In genomic region chr20:44746367-44747165, GRCh38 we compare ENCODE assay signal across 10 cellular contexts. TPM values are rescaled to one million over a fixed set of nuclear protein-coding genes. Genes with fewer than 3 reads are reported as not detected.
DNase-seq lines count a peak whose midpoint lies in the region; ATAC-seq and TF ChIP-seq lines count a peak whose summit lies in the region.
"Had no signal": no experiment of that assay in that cellular context is flagged by ENCODE, and none has a peak within 500 bp of the region (broad histone marks: within the 10 kb centered on the region; RNA-seq: fewer than 3 reads in every experiment).

No MANE protein-coding gene starts in this region.

- H3K27me3 ChIP-seq in Caco-2 (replicated peaks; ENCODE audit: control insufficient read depth, insufficient read depth, low read length) = peaks cover 2% of the 10 kb centered on the region; the same call in 1 of the 2 replicates
- H3K27me3 ChIP-seq in neural progenitor cell = peaks cover 83% of the 10 kb centered on the region
- peaks cover 80% of the 10 kb centered on the region for H3K27me3 ChIP-seq in foreskin keratinocyte

- peak overlapping the region; percentile 65 for H3K4me3 Mint-ChIP-seq in Caco-2 (ENCODE audit: unreplicated experiment)
- peak overlapping the region; percentile 77 for H3K4me3 Mint-ChIP-seq in neural progenitor cell

- TSS peak; percentile 40 for BruUV-seq in Caco-2 (replicated peaks; lab: Mats Ljungman, UMichigan)

- POLR2A ChIA-PET in Caco-2 (lab: Charles Lee) = interaction anchor here (1.7 kb wide), 1 partner anchor 139 kb away, joined by 4 read pairs; the partner anchor contains the start of gene YWHAB

- H3K4me1 Mint-ChIP-seq in Caco-2 (ENCODE audit: low read depth, unreplicated experiment) (peaks cover 15% of the 10 kb centered on the region), neural progenitor cell (peaks cover 15% of the 10 kb centered on the region)

- H3K27ac ChIP-seq in neural progenitor cell = no peak overlapping the region
- no peak overlapping the region for H3K27ac ChIP-seq in foreskin keratinocyte

- no peak for TF ChIP-seq CTCF in Caco-2 (IDR thresholded peaks at IDR 0.05; ENCODE audit: insufficient read depth in 1 of 2, low read depth in 1 of 2, low read length in 1 of 2, severe bottlenecking in 1 of 2, unreplicated experiment in 1 of 2)
- no peak for TF ChIP-seq CTCF in choroid plexus epithelial cell (conservative IDR thresholded peaks at IDR 0.05; ENCODE audit: low read depth, low read length)
- TF ChIP-seq CTCF in neural progenitor cell (IDR thresholded peaks at IDR 0.05) = no peak
- TF ChIP-seq CTCF in foreskin keratinocyte (conservative IDR thresholded peaks at IDR 0.05) = no peak

- intact Hi-C loops in Caco-2 (cut with micrococcal nuclease; ENCODE audit: unreplicated experiment) = loop anchor here (1.0 to 2.0 kb wide), 5 partner anchors 10 to 121 kb away; no protein-coding TSS in a partner anchor

- H2AFZ ChIP-seq in neural progenitor cell (replicated peaks) = peak overlapping the region; percentile 100

- peaks cover 11% of the 10 kb centered on the region for H3K4me1 ChIP-seq in Caco-2
- peaks cover 5% of the 10 kb centered on the region for H3K4me1 ChIP-seq in neural progenitor cell
- H3K4me1 ChIP-seq in foreskin keratinocyte = no peaks in the 10 kb centered on the region

- H3K9me3 ChIP-seq in Caco-2 (no peaks in the 10 kb centered on the region), neural progenitor cell (ENCODE audit: low read depth) (no peaks in the 10 kb centered on the region)

- H3K9ac ChIP-seq in neural progenitor cell = no peak overlapping the region

- H3K36me3 Mint-ChIP-seq in Caco-2 (ENCODE audit: insufficient read depth, unreplicated experiment) (peaks cover 14% of the 10 kb centered on the region), neural progenitor cell (no peaks in the 10 kb centered on the region)

- H3F3A ChIP-seq in neural progenitor cell (ENCODE audit: low read depth) = peaks cover 31% of the 10 kb centered on the region

- H3K9me3 Mint-ChIP-seq in Caco-2 (ENCODE audit: unreplicated experiment) (no peaks in the 10 kb centered on the region), neural progenitor cell (no peaks in the 10 kb centered on the region)

- CTCF ChIA-PET in Caco-2 (lab: Charles Lee) = interaction anchor here (0.5 to 2.3 kb wide), 22 partner anchors 8 to 400 kb away, joined by 3 to 27 read pairs (median 5); partner anchors contain the start of gene YWHAB

- peak overlapping the region; percentile 80 for H3K4me2 ChIP-seq in neural progenitor cell

- no peaks in the 10 kb centered on the region for H3K79me2 ChIP-seq in neural progenitor cell (ENCODE audit: low read depth)

- H3K4me3 ChIP-seq in Caco-2 (ENCODE audit: low read depth, low read length) (peak overlapping the region; percentile 64), choroid plexus epithelial cell (ENCODE audit: low read depth, low read length) (peak overlapping the region; percentile 45), neural progenitor cell (peak overlapping the region; percentile 52)

- H3K27me3 Mint-ChIP-seq in Caco-2 (ENCODE audit: insufficient read depth, unreplicated experiment) = peaks cover 6% of the 10 kb centered on the region
- H3K27me3 Mint-ChIP-seq in neural progenitor cell (ENCODE audit: insufficient read depth, low read depth) = peaks cover 27% of the 10 kb centered on the region

- no peak for ATAC-seq in HG02798 (IDR thresholded peaks at IDR 0.05; ENCODE audit: poor library complexity, unreplicated experiment)
- no peak for ATAC-seq in GM21576 (IDR thresholded peaks at IDR 0.05; ENCODE audit: unreplicated experiment)
- ATAC-seq in left lobe of liver = no peak
- ATAC-seq in foreskin keratinocyte = no peak

- no peaks in the 10 kb centered on the region for H4K20me1 ChIP-seq in neural progenitor cell (ENCODE audit: low read depth)

- H3K27ac Mint-ChIP-seq in Caco-2 (ENCODE audit: unreplicated experiment) (peak overlapping the region; percentile 20), neural progenitor cell (no peak overlapping the region)

- DNase-seq in Caco-2 (peak in 1 of 2 experiments; percentile 59), NCI-H2081 (lab: John Stamatoyannopoulos, UW) (peak; percentile 84 to 95), choroid plexus epithelial cell (ENCODE audit: low read depth) (no peak), neural progenitor cell (ENCODE audit: low spot score) (no peak), left lobe of liver (ENCODE audit: low spot score) (no peak), foreskin keratinocyte (no peak)

- H3K36me3 ChIP-seq in Caco-2 (ENCODE audit: control insufficient read depth, insufficient read depth, low read length) (no peaks in the 10 kb centered on the region), neural progenitor cell (no peaks in the 10 kb centered on the region)

RNA-seq across cellular contexts. Expression of gene KCNK15, which starts 0.9 kb away (rescaled TPM):
- total RNA-seq in Caco-2 (2022) (2.9 and 3.4 TPM in 2 replicates), neural progenitor cell (ENCODE audit: low replicate concordance) (0.21 TPM in 1 of 2 replicates, not detected in the other), left lobe of liver (0.20 TPM), foreskin keratinocyte (not detected in 2 replicates)
- 0.01 TPM in 1 of 2 replicates, not detected in the other for polyA plus RNA-seq in foreskin keratinocyte
- total RNA-seq: HT1080 had no signal

RNA-seq across cellular contexts. Expression of gene CCN5, which starts 31.4 kb away (rescaled TPM):
- total RNA-seq in Caco-2 (2022) (not detected in 2 replicates), neural progenitor cell (ENCODE audit: low replicate concordance) (not detected in 2 replicates), left lobe of liver (1.1 TPM), foreskin keratinocyte (not detected in 2 replicates)
- polyA plus RNA-seq in foreskin keratinocyte = not detected in 2 replicates
- total RNA-seq: HT1080, mononuclear cell had no signal

Comparison
In these comparisons a context has a peak if more than half of its experiments do, and no peak if none do; other contexts are left out.
1. DNase-seq: peak in NCI-H2081 (2 of 2); none in choroid plexus epithelial cell (single experiment), neural progenitor cell (single experiment), left lobe of liver (single experiment) and foreskin keratinocyte (0 of 2).
2. Peak in every context shown above with its lines, with median percentiles within 50 percentile points of each other: H3K4me3 ChIP-seq.